ENCODE assay signal across 1 cellular context in genomic region chr5:114412509-114413171, GRCh38.
TF ChIP-seq lines count a peak whose summit lies in the region.

No MANE protein-coding gene starts in this region.

TF ChIP-seq in WTC11, 78 proteins besides CTCF, POLR2A, EP300 and RAD21 (continued from another document):
- TF ChIP-seq ZBTB43 (CRISPR knock-in tag; IDR thresholded peaks at IDR 0.05), result no peak
TF ChIP-seq in WTC11: peak in this region for 0.
